Comparison of ENCODE assay signal across 21 cellular contexts in the genomic region with DNA sequence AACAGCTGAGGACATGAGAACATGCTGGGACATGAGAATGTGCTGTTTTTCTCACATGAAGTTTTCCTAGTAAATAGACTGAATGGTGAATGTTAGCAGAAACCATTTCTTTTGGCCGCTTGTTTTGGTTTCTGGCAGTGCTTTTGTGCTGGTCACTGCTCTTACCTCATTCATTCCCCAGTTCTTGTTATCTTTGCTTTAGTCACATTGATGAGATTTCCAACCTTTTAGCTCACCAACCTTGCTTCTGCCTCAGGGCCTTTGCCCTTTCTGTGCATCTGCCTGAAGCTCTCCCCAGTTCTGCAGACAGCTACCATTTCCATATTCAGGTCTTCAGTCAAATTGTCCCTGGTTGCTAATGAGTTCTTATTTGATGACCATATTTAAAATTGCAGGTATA.
DNase-seq lines count a peak whose midpoint lies in the region; ATAC-seq, FAIRE-seq and TF ChIP-seq lines count a peak whose summit lies in the region.
"Had no signal": no experiment of that assay in that cellular context is flagged by ENCODE, and none has a peak within 500 bp of the region (broad histone marks: within the 10 kb centered on the region; RNA-seq: fewer than 3 reads in every experiment).

No MANE protein-coding gene starts in this region.

- WGBS in trophoblast cell (ENCODE audit: extremely low coverage, insufficient coverage, insufficient read length) = no CpG with 5 or more reads among the region's 1 CpG

- no peak overlapping the region for H3K4me2 ChIP-seq in trophoblast cell (ENCODE audit: low read length)

- no peak overlapping the region for H2BK5ac ChIP-seq in trophoblast cell (ENCODE audit: low read depth, low read length, poor library complexity)

- TF ChIP-seq CTCF in foreskin keratinocyte (conservative IDR thresholded peaks at IDR 0.05) (no peak), mucosa of descending colon (IDR thresholded peaks at IDR 0.05) (no peak)

- no peak overlapping the region for H3K4me3 ChIP-seq in trophoblast cell (ENCODE audit: low read depth, low read length)
- no peak overlapping the region for H3K4me3 ChIP-seq in mucosa of descending colon
- H3K4me3 ChIP-seq: GM12878, GM23248, HAP-1, Peyer's patch, SK-N-MC had no signal

- H4K12ac ChIP-seq in trophoblast cell (ENCODE audit: low read depth, low read length) = no peak overlapping the region

- peaks cover 7% of the 10 kb centered on the region for H3K79me1 ChIP-seq in trophoblast cell (ENCODE audit: low read length)

- no peaks in the 10 kb centered on the region for H3K36me3 ChIP-seq in trophoblast cell (ENCODE audit: control insufficient read depth in 1 of 2, insufficient read depth in 2 of 2, low read length in 2 of 2)
- H3K36me3 ChIP-seq in mucosa of descending colon (ENCODE audit: low read depth) = no peaks in the 10 kb centered on the region
- H3K36me3 ChIP-seq: HAP-1, Peyer's patch had no signal

- no peak overlapping the region for H2BK120ac ChIP-seq in trophoblast cell (ENCODE audit: insufficient read depth, low read length, poor library complexity)

- intact Hi-C loops in mucosa of descending colon (cut with DNase I, micrococcal nuclease) = no loop called here

- H4K91ac ChIP-seq in trophoblast cell (ENCODE audit: low read depth, low read length) = no peak overlapping the region

- H3K9me3 ChIP-seq in trophoblast cell (ENCODE audit: insufficient read depth, low read depth, low read length) = no peaks in the 10 kb centered on the region
- H3K9me3 ChIP-seq in mucosa of descending colon = no peaks in the 10 kb centered on the region
- H3K9me3 ChIP-seq: HAP-1, Peyer's patch had no signal

- H2AK5ac ChIP-seq in trophoblast cell (ENCODE audit: low read length) = no peak overlapping the region

- H3K27ac ChIP-seq in foreskin keratinocyte (peak overlapping the region; percentile 58), trophoblast cell (ENCODE audit: low read depth, low read length) (peak overlapping the region; percentile 81)
- H3K27ac ChIP-seq: GM23248, HL-60, Peyer's patch, SK-N-MC had no signal

- H2AFZ ChIP-seq in trophoblast cell (ENCODE audit: insufficient read depth, low read length, poor library complexity) = no peak overlapping the region
- H2AFZ ChIP-seq: GM23248 had no signal

- peak; percentile 39 for ATAC-seq in foreskin keratinocyte
- no peak for ATAC-seq in mucosa of descending colon
- ATAC-seq: GM12878 had no signal

- H3K79me2 ChIP-seq in trophoblast cell (ENCODE audit: control insufficient read depth, insufficient read depth, low read length, poor library complexity) = peaks cover 4% of the 10 kb centered on the region

- peak; percentile 57 for DNase-seq in ELF-1 (ENCODE audit: low read depth, low spot score)
- peak; percentile 30 for DNase-seq in amniotic epithelial cell (ENCODE audit: low read depth)
- peak in 1 of 2 donors; percentile 62 for DNase-seq in foreskin keratinocyte
- DNase-seq in trophoblast cell = peak; percentile 59 to 88
- DNase-seq in RCC 7860 (ENCODE audit: low spot score) = no peak
- DNase-seq in C1 segment of cervical spinal cord (lab: John Stamatoyannopoulos, UW) = no peak
- DNase-seq in mucosa of descending colon = no peak
- DNase-seq: AML-193, GM23248, NCI-H1092 treated with DMSO at 0.1 percent for 48 hours, NCI-H146, NCI-H2029 treated with DMSO at 0.1 percent for 48 hours, NCI-H2171 treated with DMSO at 0.1 percent for 48 hours, NCI-H446 treated with DMSO at 0.1 percent for 48 hours, NCI-H69, Peyer's patch, SHP77 had no signal

- FAIRE-seq in RCC 7860 (lab: Jason Lieb, UNC) = no peak
- FAIRE-seq: GM12878 had no signal

- H3K18ac ChIP-seq in trophoblast cell (ENCODE audit: low read length) = no peak overlapping the region

- no peak overlapping the region for H3K23ac ChIP-seq in trophoblast cell (ENCODE audit: low read length)

- H3K9ac ChIP-seq in trophoblast cell (ENCODE audit: low read length) = no peak overlapping the region
- H3K9ac ChIP-seq: GM23248 had no signal

- no peak overlapping the region for H3K4ac ChIP-seq in trophoblast cell (ENCODE audit: low read depth, low read length)

- no peak overlapping the region for H2BK12ac ChIP-seq in trophoblast cell (ENCODE audit: low read length)

- H3K4me1 ChIP-seq in foreskin keratinocyte (no peaks in the 10 kb centered on the region), trophoblast cell (ENCODE audit: control insufficient read depth in 1 of 2, insufficient read depth in 2 of 2, low read length in 2 of 2) (peaks cover 8 to 25% of the 10 kb centered on the region in 2 experiments), mucosa of descending colon (ENCODE audit: low read depth) (no peaks in the 10 kb centered on the region)
- H3K4me1 ChIP-seq: HAP-1, Peyer's patch had no signal

- no peak overlapping the region for H3K14ac ChIP-seq in trophoblast cell (ENCODE audit: low read length)

- H3K27me3 ChIP-seq in foreskin keratinocyte (no peaks in the 10 kb centered on the region), trophoblast cell (ENCODE audit: insufficient read depth, low read length) (no peaks in the 10 kb centered on the region)
- H3K27me3 ChIP-seq: Peyer's patch had no signal

- H4K8ac ChIP-seq in trophoblast cell (ENCODE audit: low read depth, low read length) = peak overlapping the region; percentile 3

Comparison
In these comparisons a context has a peak if more than half of its experiments do, and no peak if none do; other contexts are left out.
1. DNase-seq: peak in ELF-1 (single experiment), amniotic epithelial cell (single experiment) and trophoblast cell (2 of 2); none in RCC 7860 (single experiment), C1 segment of cervical spinal cord (0 of 14) and mucosa of descending colon (0 of 3).